ENCODE assay signal across 6 cellular contexts in genomic region chr20:19696620-19697019, GRCh38.
"Had no signal": no experiment of that assay in that cellular context is flagged by ENCODE, and none has a peak within 500 bp of the region (broad histone marks: within the 10 kb centered on the region; RNA-seq: fewer than 3 reads in every experiment).

No MANE protein-coding gene starts in this region.

- H2AFZ ChIP-seq: GM23248 had no signal

- ATAC-seq: K562 had no signal

- H3K9ac ChIP-seq: GM23248 had no signal

- H3K4me3 ChIP-seq: GM23248, K562 had no signal

- H3K4me3 Mint-ChIP-seq: H9 had no signal

- DNase-seq: GM23248, GOT3, H9, HCEC 1CT, KG1 had no signal

- H3K27ac ChIP-seq: GM23248 had no signal

- H3K27ac Mint-ChIP-seq: H9 had no signal
